ENCODE assay signal across 13 cellular contexts in genomic region chr9:86097510-86098224, GRCh38. TPM values are rescaled to one million over a fixed set of nuclear protein-coding genes. Genes with fewer than 3 reads are reported as not detected.
A peak's percentile ranks its signal among the peaks of the same experiment; 100 is the strongest.
DNase-seq lines count a peak whose midpoint lies in the region; ATAC-seq, FAIRE-seq and TF ChIP-seq lines count a peak whose summit lies in the region.
"Had no signal": no experiment of that assay in that cellular context is flagged by ENCODE, and none has a peak within 500 bp of the region (broad histone marks: within the 10 kb centered on the region; RNA-seq: fewer than 3 reads in every experiment).

No MANE protein-coding gene starts in this region.

- H3K27ac Mint-ChIP-seq in astrocyte (ENCODE audit: unreplicated experiment), result peak overlapping the region; percentile 75
- no peak overlapping the region for H3K27ac Mint-ChIP-seq in activated CD4-positive, alpha-beta T cell treated with anti-CD3 and anti-CD28 coated beads, Interleukin-2, amount 10 ng/mL, durations not matched to agents 7 days and 5 days

- FAIRE-seq in astrocyte (lab: Jason Lieb, UNC), result no peak
- FAIRE-seq: TTC549 had no signal

- H3K9me3 ChIP-seq in astrocyte (ENCODE audit: insufficient read depth, low read depth, low read length) (no peaks in the 10 kb centered on the region), mesodermal cell (ENCODE audit: control insufficient read depth, low read length) (no peaks in the 10 kb centered on the region)
- H3K9me3 ChIP-seq: thoracic aorta had no signal

- no peaks in the 10 kb centered on the region for H3K9me3 Mint-ChIP-seq in astrocyte (ENCODE audit: unreplicated experiment)
- H3K9me3 Mint-ChIP-seq in activated CD4-positive, alpha-beta T cell treated with anti-CD3 and anti-CD28 coated beads, Interleukin-2, amount 10 ng/mL, durations not matched to agents 7 days and 5 days, result no peaks in the 10 kb centered on the region

- no peaks in the 10 kb centered on the region for H3K36me3 ChIP-seq in astrocyte (ENCODE audit: insufficient read depth, low read length)
- H3K36me3 ChIP-seq in mesodermal cell (ENCODE audit: control insufficient read depth, insufficient read depth, low read length), result peaks cover 3% of the 10 kb centered on the region
- H3K36me3 ChIP-seq: thoracic aorta had no signal

- POLR2A ChIA-PET in activated CD4-positive, alpha-beta T cell treated with anti-CD3 and anti-CD28 coated beads, Interleukin-2, amount 10 ng/mL, durations not matched to agents 7 days and 5 days (lab: Charles Lee), result no interaction called here

- H4K20me1 ChIP-seq in astrocyte (ENCODE audit: insufficient read depth, low read length), result peaks cover 12% of the 10 kb centered on the region

- H3K27ac ChIP-seq in astrocyte (ENCODE audit: low read depth, low read length) (no peak overlapping the region), mesodermal cell (ENCODE audit: low read depth, low read length, severe bottlenecking) (no peak overlapping the region)
- H3K27ac ChIP-seq: thoracic aorta had no signal

- no peak for DNase-seq in AG10803 (ENCODE audit: low read depth)
- DNase-seq in LNCaP clone FGC (ENCODE audit: low read depth), result no peak
- DNase-seq in astrocyte (ENCODE audit: low read depth), result no peak
- no peak for DNase-seq in RPMI8226
- no peak for DNase-seq in activated CD4-positive, alpha-beta T cell treated with anti-CD3 and anti-CD28 coated beads, Interleukin-2, amount 10 ng/mL, durations not matched to agents 7 days and 5 days
- no peak for DNase-seq in cortex of kidney (lab: John Stamatoyannopoulos, UW)
- DNase-seq: DMS79 treated with DMSO at 0.1 percent for 48 hours; NCI-H2227 treated with DMSO at 0.1 percent for 48 hours; stimulated activated CD4-positive, alpha-beta T cell treated with anti-CD3 and anti-CD28 coated beads, Interleukin-15, amount 100 ng/mL, for 24 hours had no signal

- H3K27me3 Mint-ChIP-seq in astrocyte (ENCODE audit: low read depth, unreplicated experiment), result no peaks in the 10 kb centered on the region
- H3K27me3 Mint-ChIP-seq in activated CD4-positive, alpha-beta T cell treated with anti-CD3 and anti-CD28 coated beads, Interleukin-2, amount 10 ng/mL, durations not matched to agents 7 days and 5 days, result peaks cover 53% of the 10 kb centered on the region

- H3K36me3 Mint-ChIP-seq in astrocyte (ENCODE audit: low read depth, unreplicated experiment), result no peaks in the 10 kb centered on the region
- H3K36me3 Mint-ChIP-seq in activated CD4-positive, alpha-beta T cell treated with anti-CD3 and anti-CD28 coated beads, Interleukin-2, amount 10 ng/mL, durations not matched to agents 7 days and 5 days (ENCODE audit: low read depth), result no peaks in the 10 kb centered on the region

- peaks cover 54% of the 10 kb centered on the region for H3K79me2 ChIP-seq in astrocyte (ENCODE audit: insufficient read depth, low read length)

- H3K27me3 ChIP-seq in astrocyte (ENCODE audit: insufficient read depth, low read length), result no peaks in the 10 kb centered on the region

- peak overlapping the region; percentile 97 for H3K4me2 ChIP-seq in astrocyte (ENCODE audit: low read length)

- CTCF ChIA-PET in activated CD4-positive, alpha-beta T cell treated with anti-CD3 and anti-CD28 coated beads, Interleukin-2, amount 10 ng/mL, durations not matched to agents 7 days and 5 days (lab: Charles Lee), result no interaction called here

- H3K4me3 ChIP-seq in AG10803 (ENCODE audit: low read length) (peak overlapping the region; percentile 72), LNCaP clone FGC (ENCODE audit: low read depth, low read length) (peak overlapping the region; percentile 85), astrocyte (ENCODE audit: insufficient read depth, low read depth, low read length) (peak overlapping the region; percentile 86), mesodermal cell (ENCODE audit: extremely low read depth, insufficient read depth, low read length, poor library complexity, severe bottlenecking) (peak overlapping the region; percentile 78)

- no peak overlapping the region for H2AFZ ChIP-seq in astrocyte (ENCODE audit: low read depth, low read length)

- ATAC-seq in GM21390 (IDR thresholded peaks at IDR 0.05; ENCODE audit: unreplicated experiment), result no peak

- peak overlapping the region; percentile 84 for H3K4me3 Mint-ChIP-seq in astrocyte (ENCODE audit: unreplicated experiment)
- no peak overlapping the region for H3K4me3 Mint-ChIP-seq in activated CD4-positive, alpha-beta T cell treated with anti-CD3 and anti-CD28 coated beads, Interleukin-2, amount 10 ng/mL, durations not matched to agents 7 days and 5 days

- H3K9ac ChIP-seq in astrocyte (ENCODE audit: low read length), result peak overlapping the region; percentile 84

- TF ChIP-seq CTCF in AG10803 (conservative IDR thresholded peaks at IDR 0.05; ENCODE audit: low read length) (no peak), LNCaP clone FGC (IDR thresholded peaks at IDR 0.05; ENCODE audit: control insufficient read depth, extremely low read depth, insufficient read depth) (no peak), astrocyte (IDR thresholded peaks at IDR 0.05; ENCODE audit: insufficient read depth, low read depth, low read length) (no peak)

- peaks cover 25% of the 10 kb centered on the region for H3K4me1 Mint-ChIP-seq in astrocyte (ENCODE audit: low read depth, unreplicated experiment)
- H3K4me1 Mint-ChIP-seq in activated CD4-positive, alpha-beta T cell treated with anti-CD3 and anti-CD28 coated beads, Interleukin-2, amount 10 ng/mL, durations not matched to agents 7 days and 5 days, result peaks cover 15% of the 10 kb centered on the region

- WGBS in mesodermal cell (ENCODE audit: insufficient coverage in 2 of 2), 2 experiments, result 77 to 79% methylated on average over 8 of the region's 10 CpGs

- H3K4me1 ChIP-seq in astrocyte (ENCODE audit: insufficient read depth, low read length) (peaks cover 13% of the 10 kb centered on the region), mesodermal cell (ENCODE audit: control insufficient read depth, insufficient read depth, low read length, poor library complexity, severe bottlenecking) (peaks cover 13% of the 10 kb centered on the region)

RNA-seq across cellular contexts. Expression of gene GOLM1, which starts 1.7 kb away (rescaled TPM):
- total RNA-seq in astrocyte, result 121 and 126 TPM in 2 replicates
- 73.4 TPM for polyA plus RNA-seq in mesodermal cell (2013, experiment 1 of 2)
- 79.6 TPM for polyA plus RNA-seq in mesodermal cell (2013, experiment 2 of 2)
- 1 to 10 TPM in 1 of 2 experiments, under 1 TPM in 1; 0.87 to 1.0 TPM for total RNA-seq in activated CD4-positive, alpha-beta T cell treated with anti-CD3 and anti-CD28 coated beads, Interleukin-2, amount 10 ng/mL, durations not matched to agents 7 days and 5 days

Comparison
In these comparisons a context has a peak if more than half of its experiments do, and no peak if none do; other contexts are left out.
1. RNA of gene GOLM1, which starts 1.7 kb away (total RNA-seq): 121 to 126 TPM in astrocyte; 0.87 to 1.0 TPM in activated CD4-positive, alpha-beta T cell treated with anti-CD3 and anti-CD28 coated beads, Interleukin-2, amount 10 ng/mL, durations not matched to agents 7 days and 5 days; every median in the first group is over 10 times any median in the second.
2. Peak in every context shown above with its lines, with median percentiles within 50 percentile points of each other: H3K4me3 ChIP-seq.